ENCODE assay signal across 17 cellular contexts in genomic region chr11:135009125-135009524, GRCh38.
DNase-seq lines count a peak whose midpoint lies in the region; ATAC-seq and TF ChIP-seq lines count a peak whose summit lies in the region.
"Had no signal": no experiment of that assay in that cellular context is flagged by ENCODE, and none has a peak within 500 bp of the region (broad histone marks: within the 10 kb centered on the region; RNA-seq: fewer than 3 reads in every experiment).

No MANE protein-coding gene starts in this region.

- TF ChIP-seq CTCF in right atrium auricular region (IDR thresholded peaks at IDR 0.05) = no peak
- TF ChIP-seq CTCF in esophagus muscularis mucosa (IDR thresholded peaks at IDR 0.05) = no peak

- H3K27me3 ChIP-seq in right atrium auricular region = no peaks in the 10 kb centered on the region
- H3K27me3 ChIP-seq in esophagus muscularis mucosa = peaks cover 0 to 30% (median 0%) of the 10 kb centered on the region in 4 donors
- H3K27me3 ChIP-seq: BLaER1 had no signal

- ATAC-seq in Right ventricle myocardium inferior (peak; percentile 84), left ventricle myocardium superior (peak; percentile 88), left cardiac atrium (no peak)
- ATAC-seq: CD8-positive, alpha-beta T cell had no signal

- WGBS in esophagus muscularis mucosa = 67% methylated on average over 6 of the region's 6 CpGs

- no peak for TF ChIP-seq POLR2A in esophagus muscularis mucosa (IDR thresholded peaks at IDR 0.05; ENCODE audit: low read depth)

- DNase-seq in Right ventricle myocardium inferior (ENCODE audit: missing footprints) (no peak), right atrium auricular region (ENCODE audit: low spot score) (no peak), left ventricle myocardium superior (no peak), left cardiac atrium (no peak), esophagus muscularis mucosa (ENCODE audit: extremely low spot score) (peak; percentile 37), ecto neural progenitor cell (ENCODE audit: low spot score) (no peak)
- DNase-seq: Caco-2; CD4-positive, CD25-positive, alpha-beta regulatory T cell; CD8-positive, alpha-beta T cell; DMS153; DND-41; GOT3; H7; HCEC 1CT had no signal

- no peak for TF ChIP-seq EP300 in esophagus muscularis mucosa (IDR thresholded peaks at IDR 0.05)

- H3K9me3 ChIP-seq in right atrium auricular region (no peaks in the 10 kb centered on the region), esophagus muscularis mucosa (peaks cover 0 to 4% (median 0%) of the 10 kb centered on the region in 4 donors)
- H3K9me3 ChIP-seq: BLaER1, Caco-2 had no signal

- H3K4me1 ChIP-seq in right atrium auricular region = no peaks in the 10 kb centered on the region
- H3K4me1 ChIP-seq in esophagus muscularis mucosa = peaks cover 0 to 7% (median 0%) of the 10 kb centered on the region in 4 donors
- H3K4me1 ChIP-seq: BLaER1 had no signal

- intact Hi-C loops in Right ventricle myocardium inferior (cut with DNase I) (no loop called here), left ventricle myocardium superior (cut with micrococcal nuclease) (no loop called here), left cardiac atrium (cut with DNase I) (no loop called here), esophagus muscularis mucosa (cut with DNase I) (no loop called here)

- H3K36me3 ChIP-seq in right atrium auricular region (no peaks in the 10 kb centered on the region), esophagus muscularis mucosa (no peaks in the 10 kb centered on the region)
- H3K36me3 ChIP-seq: BLaER1 had no signal

- H3K4me3 ChIP-seq in right atrium auricular region = no peak overlapping the region
- no peak overlapping the region for H3K4me3 ChIP-seq in esophagus muscularis mucosa
- H3K4me3 ChIP-seq: BLaER1 had no signal

- H3K27ac ChIP-seq in right atrium auricular region (no peak overlapping the region), esophagus muscularis mucosa (replicated peaks in 1 of 4) (no peak overlapping the region)
- H3K27ac ChIP-seq: 22Rv1, BLaER1, C4-2B had no signal

Comparison
In these comparisons a context has a peak if more than half of its experiments do, and no peak if none do; other contexts are left out.
1. ATAC-seq: peak in Right ventricle myocardium inferior (single experiment) and left ventricle myocardium superior (single experiment); none in left cardiac atrium (0 of 2).